24 cellular contexts compared by ENCODE assay signal in genomic region chr21:35811115-35811806, GRCh38.
DNase-seq lines count a peak whose midpoint lies in the region; ATAC-seq and TF ChIP-seq lines count a peak whose summit lies in the region.
"Had no signal": no experiment of that assay in that cellular context is flagged by ENCODE, and none has a peak within 500 bp of the region (broad histone marks: within the 10 kb centered on the region; RNA-seq: fewer than 3 reads in every experiment).

No MANE protein-coding gene starts in this region.

- no peak overlapping the region for H3K23ac ChIP-seq in H9 (ENCODE audit: insufficient read length, low read depth, low read length)

- H3K4me3 ChIP-seq in duodenal mucosa (ENCODE audit: low read depth in 1 of 2, low read length in 2 of 2) (peak overlapping the region; percentile 4 to 42), smooth muscle cell (no peak overlapping the region)
- H3K4me3 ChIP-seq: A549, SK-N-MC had no signal

- no peak overlapping the region for H2BK20ac ChIP-seq in H9 (ENCODE audit: low read depth, low read length, poor library complexity, severe bottlenecking)

- no peaks in the 10 kb centered on the region for H3F3A ChIP-seq in smooth muscle cell (ENCODE audit: low read depth)

- no peak overlapping the region for H3K4ac ChIP-seq in H9 (ENCODE audit: low read depth, low read length)

- H3K4me3 Mint-ChIP-seq in H9, result peak overlapping the region in 1 of 2 experiments; percentile 15; a peak in 1 of 5 replicates
- H3K4me3 Mint-ChIP-seq: B cell, CD14-positive monocyte, HFFc6 had no signal

- no peak overlapping the region for H3K27ac ChIP-seq in H9 (ENCODE audit: insufficient read length, low read depth, low read length)
- H3K27ac ChIP-seq in duodenal mucosa (ENCODE audit: low read depth, low read length), result no peak overlapping the region
- peak overlapping the region; percentile 10 for H3K27ac ChIP-seq in smooth muscle cell (ENCODE audit: low read depth)
- H3K27ac ChIP-seq: A549, KMS-11, RWPE1, SK-N-MC had no signal

- H4K20me1 ChIP-seq in H9 (ENCODE audit: control insufficient read depth, insufficient read depth, insufficient read length) (no peaks in the 10 kb centered on the region), smooth muscle cell (ENCODE audit: low read depth) (no peaks in the 10 kb centered on the region)

- H3K9ac ChIP-seq in H9 (ENCODE audit: extremely low read depth, insufficient read length, low read length) (no peak overlapping the region), duodenal mucosa (ENCODE audit: low read depth in 1 of 2, low read length in 2 of 2) (no peak overlapping the region), smooth muscle cell (ENCODE audit: low read depth) (no peak overlapping the region)
- H3K9ac ChIP-seq: KMS-11 had no signal

- H3K9me3 ChIP-seq in H9 (ENCODE audit: control insufficient read depth, low read depth, low read length), result no peaks in the 10 kb centered on the region
- H3K9me3 ChIP-seq in duodenal mucosa (ENCODE audit: control insufficient read depth in 1 of 2, low read length in 2 of 2), result no peaks in the 10 kb centered on the region
- no peaks in the 10 kb centered on the region for H3K9me3 ChIP-seq in smooth muscle cell (replicated peaks; ENCODE audit: low read depth)
- H3K9me3 ChIP-seq: A549 had no signal

- H4K91ac ChIP-seq in H9 (ENCODE audit: insufficient read length, low read depth, low read length), result no peak overlapping the region

- no peak overlapping the region for H4K8ac ChIP-seq in H9 (replicated peaks; ENCODE audit: insufficient read length, low read depth, low read length)

- no peak overlapping the region for H3T11ph ChIP-seq in H9 (ENCODE audit: low read length)

- H2AFZ ChIP-seq in H9 (ENCODE audit: low read length), result no peak overlapping the region
- no peak overlapping the region for H2AFZ ChIP-seq in smooth muscle cell (ENCODE audit: low read depth)

- H3K27ac Mint-ChIP-seq in H9, result peak overlapping the region in 2 of 3 experiments; percentile 6 to 89; a peak in 3 of 7 replicates
- H3K27ac Mint-ChIP-seq: B cell had no signal

- no peak overlapping the region for H2BK120ac ChIP-seq in H9 (ENCODE audit: low read depth, low read length, poor library complexity, severe bottlenecking)

- no peaks in the 10 kb centered on the region for H3K27me3 Mint-ChIP-seq in H9 (ENCODE audit: low read depth)

- no peaks in the 10 kb centered on the region; the same call in 1 of the 2 replicates for H3K4me1 ChIP-seq in H9 (ENCODE audit: insufficient read depth, low read length)
- H3K4me1 ChIP-seq in duodenal mucosa (ENCODE audit: control insufficient read depth in 1 of 2, insufficient read depth in 2 of 2, low read length in 2 of 2), result peaks cover 4 to 15% of the 10 kb centered on the region in 2 donors
- H3K4me1 ChIP-seq in smooth muscle cell (ENCODE audit: low read depth), result no peaks in the 10 kb centered on the region
- H3K4me1 ChIP-seq: A549 had no signal

- DNase-seq in H9 (peak; percentile 49), iPS-NIHi11 (ENCODE audit: low spot score) (peak; percentile 40), smooth muscle cell (lab: John Stamatoyannopoulos, UW; ENCODE audit: unreplicated experiment) (no peak), putamen (ENCODE audit: low spot score) (no peak), NCI-H446 treated with DMSO at 0.1 percent for 48 hours (lab: John Stamatoyannopoulos, UW) (no peak)
- DNase-seq: DMS53, GF-D8, HFFc6, NCI-H1105, NCI-H146, NCI-H2029, NCI-H226, NCI-H524 treated with DMSO at 0.1 percent for 48 hours, NCI-H82, SHP77 treated with DMSO at 0.1 percent for 48 hours had no signal

- no peak overlapping the region for H2BK12ac ChIP-seq in H9 (ENCODE audit: insufficient read length, low read depth, low read length)

- no peaks in the 10 kb centered on the region for H3K23me2 ChIP-seq in H9 (ENCODE audit: insufficient read length, low read depth, low read length, poor library complexity, severe bottlenecking)

- no peak overlapping the region for H4K5ac ChIP-seq in H9 (ENCODE audit: insufficient read length, low read depth, low read length)

- H3K79me2 ChIP-seq in H9 (ENCODE audit: insufficient read depth, low read length) (no peaks in the 10 kb centered on the region), smooth muscle cell (ENCODE audit: low read depth) (no peaks in the 10 kb centered on the region)

- no peak overlapping the region for H2AK5ac ChIP-seq in H9 (ENCODE audit: insufficient read length, low read length)

- H2BK15ac ChIP-seq in H9 (ENCODE audit: low read depth, low read length), result no peak overlapping the region

- peaks cover 11 to 17% of the 10 kb centered on the region in 2 experiments for H3K4me1 Mint-ChIP-seq in H9
- H3K4me1 Mint-ChIP-seq: B cell, CD14-positive monocyte had no signal

- no peaks in the 10 kb centered on the region for H3K79me1 ChIP-seq in H9 (ENCODE audit: insufficient read depth, low read depth, low read length, poor library complexity, severe bottlenecking)

- ATAC-seq in HG02973 (IDR thresholded peaks at IDR 0.05; ENCODE audit: unreplicated experiment) (no peak), HG03097 (IDR thresholded peaks at IDR 0.05; ENCODE audit: low FRiP score, unreplicated experiment) (no peak)
- ATAC-seq: A549 had no signal

- H3K36me3 ChIP-seq in duodenal mucosa (ENCODE audit: control insufficient read depth in 1 of 2, insufficient read depth in 2 of 2, low read length in 2 of 2), result no peaks in the 10 kb centered on the region
- no peaks in the 10 kb centered on the region for H3K36me3 ChIP-seq in smooth muscle cell (ENCODE audit: low read depth)

- no peaks in the 10 kb centered on the region for H3K9me3 Mint-ChIP-seq in H9
- H3K9me3 Mint-ChIP-seq: HFFc6 had no signal

- no peak overlapping the region for H3K18ac ChIP-seq in H9 (ENCODE audit: insufficient read length, low read depth, low read length)

- WGBS in H9 (ENCODE audit: extremely low coverage, insufficient read length, low lambda C conversion rate), result no CpG with 5 or more reads among the region's 11 CpGs
- WGBS in smooth muscle cell (ENCODE audit: low lambda C conversion rate), result 62% methylated on average over 11 of the region's 11 CpGs

- H3K36me3 Mint-ChIP-seq in H9 (ENCODE audit: insufficient read depth in 1 of 3, low read depth in 3 of 3), result no peaks in the 10 kb centered on the region; a peak in 1 of 7 replicates
- H3K36me3 Mint-ChIP-seq: CD14-positive monocyte had no signal

- no peak overlapping the region for H2BK5ac ChIP-seq in H9 (ENCODE audit: insufficient read length, low read length)

- no peak overlapping the region for H3K14ac ChIP-seq in H9 (ENCODE audit: insufficient read depth, low read length)

- H3K4me2 ChIP-seq in H9 (ENCODE audit: insufficient read depth, insufficient read length, low read length), result no peak overlapping the region
- H3K4me2 ChIP-seq in smooth muscle cell, result no peak overlapping the region
- H3K4me2 ChIP-seq: A549, KMS-11 had no signal

- H3K56ac ChIP-seq in H9 (ENCODE audit: insufficient read length, low read depth, low read length), result no peak overlapping the region

- H3K27me3 ChIP-seq in H9 (ENCODE audit: insufficient read depth, low read length) (no peaks in the 10 kb centered on the region), duodenal mucosa (ENCODE audit: control insufficient read depth in 1 of 2, insufficient read depth in 2 of 2, low read length in 2 of 2) (no peaks in the 10 kb centered on the region), smooth muscle cell (ENCODE audit: low read depth) (no peaks in the 10 kb centered on the region)

- no peak for TF ChIP-seq CTCF in H9 (conservative IDR thresholded peaks at IDR 0.05)
- no peak for TF ChIP-seq CTCF in smooth muscle cell (IDR thresholded peaks at IDR 0.05; ENCODE audit: borderline replicate concordance, insufficient read depth, poor library complexity, severe bottlenecking)

Comparison
In these comparisons a context has a peak if more than half of its experiments do, and no peak if none do; other contexts are left out.
1. DNase-seq: peak in H9 (single experiment) and iPS-NIHi11 (single experiment); none in smooth muscle cell (single experiment), putamen (single experiment) and NCI-H446 treated with DMSO at 0.1 percent for 48 hours (single experiment).